Comparison of ENCODE assay signal across 14 cellular contexts in the genomic region with DNA sequence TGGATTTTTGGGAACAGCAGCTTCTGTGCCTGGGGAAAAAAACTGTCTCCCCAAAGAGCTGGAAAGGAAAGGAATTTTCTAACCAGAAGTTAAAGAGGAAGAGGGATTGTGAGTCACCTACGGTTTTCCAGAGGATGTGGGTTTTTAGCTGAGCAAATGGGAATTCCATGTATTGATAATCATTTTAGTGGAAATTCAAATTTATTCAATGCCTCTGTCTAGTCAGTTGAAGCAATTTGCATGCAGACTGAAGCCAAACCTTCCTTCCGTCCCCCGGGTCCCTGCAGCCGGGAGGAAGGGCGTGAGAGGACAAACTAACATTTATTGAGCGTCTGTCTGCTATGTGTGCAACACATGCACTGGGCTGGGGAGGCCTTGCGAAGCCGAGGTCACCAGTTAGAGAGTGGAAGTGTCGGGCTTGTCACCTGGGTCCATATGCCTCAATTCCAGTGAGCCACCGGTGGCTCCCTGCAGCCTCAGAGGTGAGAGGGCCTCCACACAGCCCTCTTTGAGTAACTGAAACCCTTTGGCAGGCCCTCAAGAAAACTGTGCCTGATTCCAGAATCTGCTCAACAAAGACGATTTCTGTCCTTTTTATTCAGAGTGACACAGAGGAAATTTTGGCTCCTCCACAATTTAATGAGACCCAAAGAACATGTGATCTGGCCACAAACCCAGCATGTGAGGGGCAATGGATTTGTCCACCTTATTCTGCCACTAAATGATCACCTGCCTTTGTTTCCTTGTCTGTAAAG.
DNase-seq lines count a peak whose midpoint lies in the region; ATAC-seq and TF ChIP-seq lines count a peak whose summit lies in the region.
"Had no signal": no experiment of that assay in that cellular context is flagged by ENCODE, and none has a peak within 500 bp of the region (broad histone marks: within the 10 kb centered on the region; RNA-seq: fewer than 3 reads in every experiment).

No MANE protein-coding gene starts in this region.

- peaks cover 5% of the 10 kb centered on the region for H3K27me3 Mint-ChIP-seq in neural progenitor cell (ENCODE audit: insufficient read depth, low read depth)
- H3K27me3 Mint-ChIP-seq: activated CD4-positive, alpha-beta T cell treated with anti-CD3 and anti-CD28 coated beads, Interleukin-2, amount 10 ng/mL, durations not matched to agents 24 days and 14 days; stimulated activated naive CD8-positive, alpha-beta T cell treated with anti-CD3 and anti-CD28 coated beads, Interleukin-15, Interleukin-2, amounts not matched to agents 100 ng/mL and 50 ng/mL, for 24 hours had no signal

- peaks cover 32% of the 10 kb centered on the region for H3F3A ChIP-seq in neural progenitor cell (ENCODE audit: low read depth)

- H3K27ac Mint-ChIP-seq in neural progenitor cell = peak overlapping the region; percentile 57
- H3K27ac Mint-ChIP-seq: activated CD4-positive, alpha-beta T cell treated with anti-CD3 and anti-CD28 coated beads, Interleukin-2, amount 10 ng/mL, durations not matched to agents 24 days and 14 days; stimulated activated naive CD8-positive, alpha-beta T cell treated with anti-CD3 and anti-CD28 coated beads, Interleukin-15, Interleukin-2, amounts not matched to agents 100 ng/mL and 50 ng/mL, for 24 hours had no signal

- 23 to 25% methylated on average over 11 of the region's 11 CpGs for WGBS in aorta, 2 donors

- no peaks in the 10 kb centered on the region for H3K79me2 ChIP-seq in neural progenitor cell (ENCODE audit: low read depth)

- H3K36me3 Mint-ChIP-seq in neural progenitor cell = no peaks in the 10 kb centered on the region

- peak; percentile 88 for DNase-seq in ELR (ENCODE audit: low read depth)
- DNase-seq in NT2/D1 (ENCODE audit: low read depth, low spot score) = no peak
- peak; percentile 23 to 55 for DNase-seq in dermis microvascular lymphatic vessel endothelial cell (ENCODE audit: low read depth in 2 of 2)
- no peak for DNase-seq in neural progenitor cell (ENCODE audit: low spot score)
- no peak for DNase-seq in activated naive CD4-positive, alpha-beta T cell treated with anti-CD3 and anti-CD28 coated beads, Interleukin-2, amount 50 U/mL, for 16 hours
- no peak for DNase-seq in aorta
- no peak for DNase-seq in stimulated activated CD4-positive, alpha-beta T cell treated with anti-CD3 and anti-CD28 coated beads, Interleukin-4, amount 100 ng/mL, for 1 hour
- no peak for DNase-seq in NCI-H2029 treated with DMSO at 0.1 percent for 48 hours (lab: John Stamatoyannopoulos, UW)
- DNase-seq: activated CD4-positive, alpha-beta T cell treated with anti-CD3 and anti-CD28 coated beads, Interleukin-2, amount 10 ng/mL, durations not matched to agents 24 days and 14 days; GDM1; KBM-7; NCI-H2029 had no signal

- peaks cover 39% of the 10 kb centered on the region for H3K4me1 ChIP-seq in NT2/D1 (ENCODE audit: insufficient read depth, insufficient read length)
- peaks cover 32% of the 10 kb centered on the region for H3K4me1 ChIP-seq in neural progenitor cell
- peaks cover 0 to 3% of the 10 kb centered on the region in 2 donors for H3K4me1 ChIP-seq in aorta (ENCODE audit: control insufficient read depth in 1 of 2, insufficient read depth in 2 of 2, low read length in 2 of 2)
- H3K4me1 ChIP-seq: prostate gland had no signal

- H3K27ac ChIP-seq in neural progenitor cell = no peak overlapping the region
- H3K27ac ChIP-seq in aorta (ENCODE audit: low read depth in 1 of 2, low read length in 2 of 2) = no peak overlapping the region
- H3K27ac ChIP-seq: prostate gland had no signal

- no peaks in the 10 kb centered on the region for H3K27me3 ChIP-seq in NT2/D1 (ENCODE audit: insufficient read depth, insufficient read length)
- no peaks in the 10 kb centered on the region for H3K27me3 ChIP-seq in neural progenitor cell
- H3K27me3 ChIP-seq in aorta (ENCODE audit: control insufficient read depth in 1 of 2, insufficient read depth in 2 of 2, low read length in 1 of 2) = no peaks in the 10 kb centered on the region

- H2AFZ ChIP-seq in neural progenitor cell (replicated peaks) = no peak overlapping the region

- H3K9me3 Mint-ChIP-seq in neural progenitor cell = no peaks in the 10 kb centered on the region
- H3K9me3 Mint-ChIP-seq: activated CD4-positive, alpha-beta T cell treated with anti-CD3 and anti-CD28 coated beads, Interleukin-2, amount 10 ng/mL, durations not matched to agents 24 days and 14 days; stimulated activated naive CD8-positive, alpha-beta T cell treated with anti-CD3 and anti-CD28 coated beads, Interleukin-15, Interleukin-2, amounts not matched to agents 100 ng/mL and 50 ng/mL, for 24 hours had no signal

- intact Hi-C loops in aorta (cut with DNase I) = no loop called here

- H4K20me1 ChIP-seq in neural progenitor cell (ENCODE audit: low read depth) = peaks cover 26% of the 10 kb centered on the region

- ATAC-seq in aorta (ENCODE audit: low FRiP score) = no peak

- H3K4me2 ChIP-seq in neural progenitor cell = no peak overlapping the region

- H3K9ac ChIP-seq in NT2/D1 (ENCODE audit: insufficient read length, low read depth) = peak overlapping the region; percentile 34
- no peak overlapping the region for H3K9ac ChIP-seq in neural progenitor cell

- peaks cover 69% of the 10 kb centered on the region for H3K4me1 Mint-ChIP-seq in neural progenitor cell
- H3K4me1 Mint-ChIP-seq: activated CD4-positive, alpha-beta T cell treated with anti-CD3 and anti-CD28 coated beads, Interleukin-2, amount 10 ng/mL, durations not matched to agents 24 days and 14 days had no signal

- no peak overlapping the region for H3K4me3 Mint-ChIP-seq in neural progenitor cell
- H3K4me3 Mint-ChIP-seq: activated CD4-positive, alpha-beta T cell treated with anti-CD3 and anti-CD28 coated beads, Interleukin-2, amount 10 ng/mL, durations not matched to agents 24 days and 14 days; stimulated activated naive CD8-positive, alpha-beta T cell treated with anti-CD3 and anti-CD28 coated beads, Interleukin-15, Interleukin-2, amounts not matched to agents 100 ng/mL and 50 ng/mL, for 24 hours had no signal

- peaks cover 27% of the 10 kb centered on the region for H3K36me3 ChIP-seq in NT2/D1 (ENCODE audit: insufficient read depth, insufficient read length, low read length)
- no peaks in the 10 kb centered on the region for H3K36me3 ChIP-seq in neural progenitor cell
- H3K36me3 ChIP-seq in aorta (ENCODE audit: control insufficient read depth in 1 of 2, insufficient read depth in 2 of 2, low read length in 1 of 2) = no peaks in the 10 kb centered on the region
- H3K36me3 ChIP-seq: prostate gland had no signal

- H3K4me3 ChIP-seq in NT2/D1 (ENCODE audit: insufficient read length, low read depth) (no peak overlapping the region), neural progenitor cell (no peak overlapping the region), aorta (ENCODE audit: low read length in 2 of 2) (no peak overlapping the region)
- H3K4me3 ChIP-seq: prostate gland had no signal

- no peak for TF ChIP-seq CTCF in neural progenitor cell (IDR thresholded peaks at IDR 0.05)

- H3K9me3 ChIP-seq in NT2/D1 (ENCODE audit: insufficient read depth, low read length) = no peaks in the 10 kb centered on the region
- H3K9me3 ChIP-seq in neural progenitor cell (ENCODE audit: low read depth) = no peaks in the 10 kb centered on the region
- no peaks in the 10 kb centered on the region for H3K9me3 ChIP-seq in aorta (ENCODE audit: control insufficient read depth, low read length)
- H3K9me3 ChIP-seq: prostate gland had no signal

Comparison
In these comparisons a context has a peak if more than half of its experiments do, and no peak if none do; other contexts are left out.
1. DNase-seq: peak in ELR (single experiment) and dermis microvascular lymphatic vessel endothelial cell (2 of 2); none in NT2/D1 (single experiment), neural progenitor cell (single experiment), activated naive CD4-positive, alpha-beta T cell treated with anti-CD3 and anti-CD28 coated beads, Interleukin-2, amount 50 U/mL, for 16 hours (single experiment), aorta (0 of 2), stimulated activated CD4-positive, alpha-beta T cell treated with anti-CD3 and anti-CD28 coated beads, Interleukin-4, amount 100 ng/mL, for 1 hour (single experiment) and NCI-H2029 treated with DMSO at 0.1 percent for 48 hours (single experiment).